ENCODE assay signal across 8 cellular contexts in genomic region chr11:61963282-61964057, GRCh38. TPM values are rescaled to one million over a fixed set of nuclear protein-coding genes. Genes with fewer than 3 reads are reported as not detected.
A peak's percentile ranks its signal among the peaks of the same experiment; 100 is the strongest.
DNase-seq lines count a peak whose midpoint lies in the region; ATAC-seq and TF ChIP-seq lines count a peak whose summit lies in the region.

No MANE protein-coding gene starts in this region.

- H3K27ac ChIP-seq in cingulate gyrus (ENCODE audit: low read depth, low read length), result peak overlapping the region; percentile 97
- H3K27ac ChIP-seq in aorta (ENCODE audit: low read depth in 1 of 2, low read length in 2 of 2), result no peak overlapping the region

- peaks cover 32% of the 10 kb centered on the region for H3K36me3 Mint-ChIP-seq in mesothelial cell of epicardium

- ATAC-seq in aorta (ENCODE audit: low FRiP score) (no peak), HG02623 (IDR thresholded peaks at IDR 0.05; ENCODE audit: unreplicated experiment) (no peak)

- intact Hi-C loops in aorta (cut with DNase I), result loop anchor here in 1 of 2 donors (10.0 kb wide), 1 partner anchor 149 kb away; the partner anchor contains the start of gene FADS1

- H3K9me3 ChIP-seq in aorta (ENCODE audit: control insufficient read depth, low read length), result no peaks in the 10 kb centered on the region

- DNase-seq in GM12864 (ENCODE audit: low read depth), result peak; percentile 49
- DNase-seq in mesothelial cell of epicardium (ENCODE audit: low spot score in 2 of 2, unreplicated experiment in 2 of 2), result no peak
- peak; percentile 60 to 71 for DNase-seq in aorta
- no peak for DNase-seq in AG20443 (ENCODE audit: low spot score)
- DNase-seq in DMS79 treated with DMSO at 0.1 percent for 48 hours (lab: John Stamatoyannopoulos, UW), result no peak

- peak overlapping the region; percentile 47 for H3K27ac Mint-ChIP-seq in mesothelial cell of epicardium

- TF ChIP-seq CTCF in GM12864 (IDR thresholded peaks at IDR 0.05; ENCODE audit: low read depth, low read length, missing control alignments), result no peak
- no peak for TF ChIP-seq CTCF in mesothelial cell of epicardium (IDR thresholded peaks at IDR 0.05; ENCODE audit: unreplicated experiment)

- no peaks in the 10 kb centered on the region for H3K36me3 ChIP-seq in aorta (ENCODE audit: control insufficient read depth in 1 of 2, insufficient read depth in 2 of 2, low read length in 1 of 2)

- no peaks in the 10 kb centered on the region for H3K27me3 ChIP-seq in aorta (ENCODE audit: control insufficient read depth in 1 of 2, insufficient read depth in 2 of 2, low read length in 1 of 2)

- no peak overlapping the region for H3K4me3 ChIP-seq in GM12864 (ENCODE audit: low read depth, low read length)
- H3K4me3 ChIP-seq in aorta (ENCODE audit: low read length in 2 of 2), result no peak overlapping the region

- 47% methylated on average over 10 of the region's 10 CpGs for WGBS in aorta, 2 donors

- no peaks in the 10 kb centered on the region for H3K9me3 Mint-ChIP-seq in mesothelial cell of epicardium

- H3K4me1 Mint-ChIP-seq in mesothelial cell of epicardium, result peaks cover 36% of the 10 kb centered on the region

- H3K27me3 Mint-ChIP-seq in mesothelial cell of epicardium (ENCODE audit: low read depth), result no peaks in the 10 kb centered on the region

- H3K4me3 Mint-ChIP-seq in mesothelial cell of epicardium, result peak overlapping the region; percentile 30

- H3K4me1 ChIP-seq in aorta (ENCODE audit: control insufficient read depth in 1 of 2, insufficient read depth in 2 of 2, low read length in 2 of 2), result no peaks in the 10 kb centered on the region

TF ChIP-seq in PFSK-1, 5 proteins besides CTCF, POLR2A, EP300 and RAD21:
- TF ChIP-seq SIN3A (IDR thresholded peaks at IDR 0.05; ENCODE audit: borderline replicate concordance, insufficient read depth, low read length), result no peak
- TF ChIP-seq TAF1 (IDR thresholded peaks at IDR 0.05; ENCODE audit: borderline replicate concordance, insufficient read depth, low read length), result no peak
- TF ChIP-seq POLR2AphosphoS5 (IDR thresholded peaks at IDR 0.05; ENCODE audit: low read depth, low read length), result peak; percentile 42; the same call in 1 of the 2 replicates
- no peak for TF ChIP-seq REST (IDR thresholded peaks at IDR 0.05; ENCODE audit: insufficient read depth in 1 of 2, low read depth in 2 of 2, low read length in 2 of 2)
TF ChIP-seq in PFSK-1: peak in this region for 1.

RNA-seq across cellular contexts. Expression of gene FTH1, which starts 4.0 kb away (rescaled TPM):
- polyA plus RNA-seq in PFSK-1 (2012; ENCODE audit: insufficient read length, low read depth), result 2,482 TPM
- 1,419 to 1,500 TPM (median 1,460 TPM) in 3 replicates for total RNA-seq in mesothelial cell of epicardium
- 1,000 to 10,000 TPM; 2,602 to 2,677 TPM for total RNA-seq in aorta
- polyA plus RNA-seq in aorta, result 1,000 to 10,000 TPM; 5,184 to 9,506 TPM

RNA-seq across cellular contexts. Expression of gene BEST1, which starts 13.3 kb away (rescaled TPM):
- polyA plus RNA-seq in PFSK-1 (2012; ENCODE audit: insufficient read length, low read depth), result 7.5 TPM
- 0.64 to 1.1 TPM (median 0.90 TPM) in 3 replicates for total RNA-seq in mesothelial cell of epicardium
- total RNA-seq in aorta, result 1 to 10 TPM; 3.9 to 8.0 TPM
- polyA plus RNA-seq in aorta, result 1 to 10 TPM; 3.5 to 4.1 TPM

RNA-seq across cellular contexts. Expression of gene RAB3IL1, which starts 46.1 kb away (rescaled TPM):
- polyA plus RNA-seq in PFSK-1 (2012; ENCODE audit: insufficient read length, low read depth), result 130 TPM
- total RNA-seq in mesothelial cell of epicardium (10.6 to 12.0 TPM (median 11.9 TPM) in 3 replicates), aorta (10 to 100 TPM; 23.8 to 45.2 TPM)
- 10 to 100 TPM in 1 of 2 donors, 1 to 10 TPM in 1; 6.4 to 11.4 TPM for polyA plus RNA-seq in aorta

Comparison
In these comparisons a context has a peak if more than half of its experiments do, and no peak if none do; other contexts are left out.
1. DNase-seq: peak in GM12864 (single experiment) and aorta (2 of 2); none in mesothelial cell of epicardium (0 of 2), AG20443 (single experiment) and DMS79 treated with DMSO at 0.1 percent for 48 hours (single experiment).